Comparison of ENCODE assay signal across 16 cellular contexts in genomic region chr1:2060082-2060481, GRCh38. TPM values are rescaled to one million over a fixed set of nuclear protein-coding genes. Genes with fewer than 3 reads are reported as not detected.
DNase-seq lines count a peak whose midpoint lies in the region; ATAC-seq and TF ChIP-seq lines count a peak whose summit lies in the region.
"Had no signal": no experiment of that assay in that cellular context is flagged by ENCODE, and none has a peak within 500 bp of the region (broad histone marks: within the 10 kb centered on the region; RNA-seq: fewer than 3 reads in every experiment).

No MANE protein-coding gene starts in this region.

- intact Hi-C loops in Right ventricle myocardium inferior (cut with DNase I) (no loop called here), left ventricle myocardium inferior (cut with micrococcal nuclease) (no loop called here), upper lobe of right lung (cut with DNase I) (no loop called here)

- H3K4me3 ChIP-seq in left ventricle myocardium inferior (no peak overlapping the region), lung (no peak overlapping the region), upper lobe of right lung (no peak overlapping the region), GM23338 (no peak overlapping the region)

- WGBS in lung, 2 donors, result 81 to 84% methylated on average over 14 to 15 of the region's 15 CpGs

- no peaks in the 10 kb centered on the region; the same call in 1 of the 2 replicates for H4K20me1 ChIP-seq in GM23338 (replicated peaks; ENCODE audit: insufficient read depth)

- H3K27me3 ChIP-seq in left ventricle myocardium inferior (ENCODE audit: low read depth) (no peaks in the 10 kb centered on the region), lung (ENCODE audit: control insufficient read depth, insufficient read depth) (no peaks in the 10 kb centered on the region), upper lobe of right lung (no peaks in the 10 kb centered on the region), GM23338 (ENCODE audit: insufficient read depth) (no peaks in the 10 kb centered on the region)

- H3K4me1 Mint-ChIP-seq in GM23338, result no peaks in the 10 kb centered on the region
- no peaks in the 10 kb centered on the region for H3K4me1 Mint-ChIP-seq in activated CD8-positive, alpha-beta T cell treated with anti-CD3 and anti-CD28 coated beads, Interleukin-2, amount 10 ng/mL, durations not matched to agents 7 days and 5 days (ENCODE audit: low read depth)

- H3F3A ChIP-seq in GM23338 (replicated peaks; ENCODE audit: low read depth), result no peaks in the 10 kb centered on the region

- no peak overlapping the region for H3K4me3 Mint-ChIP-seq in GM23338
- H3K4me3 Mint-ChIP-seq in activated CD8-positive, alpha-beta T cell treated with anti-CD3 and anti-CD28 coated beads, Interleukin-2, amount 10 ng/mL, durations not matched to agents 7 days and 5 days, result no peak overlapping the region
- H3K4me3 Mint-ChIP-seq: CD4-positive, alpha-beta T cell; IgD-negative memory B cell had no signal

- H3K9me3 Mint-ChIP-seq in GM23338, result no peaks in the 10 kb centered on the region; the same call in 2 of the 3 replicates
- H3K9me3 Mint-ChIP-seq in activated CD8-positive, alpha-beta T cell treated with anti-CD3 and anti-CD28 coated beads, Interleukin-2, amount 10 ng/mL, durations not matched to agents 7 days and 5 days (ENCODE audit: insufficient read depth), result no peaks in the 10 kb centered on the region
- H3K9me3 Mint-ChIP-seq: CD4-positive, alpha-beta T cell; IgD-negative memory B cell had no signal

- TF ChIP-seq CTCF in left ventricle myocardium inferior (IDR thresholded peaks at IDR 0.05; ENCODE audit: borderline replicate concordance) (no peak), lung (IDR thresholded peaks at IDR 0.05; ENCODE audit: control extremely low read depth, extremely low read depth) (no peak), upper lobe of right lung (IDR thresholded peaks at IDR 0.05) (no peak), GM23338 (conservative IDR thresholded peaks at IDR 0.05; ENCODE audit: low read depth in 2 of 2) (no peak)

- ATAC-seq in Right ventricle myocardium inferior, result no peak
- peak; percentile 59 for ATAC-seq in lung (ENCODE audit: insufficient read depth, low FRiP score)
- peak; percentile 70 for ATAC-seq in upper lobe of right lung
- no peak for ATAC-seq in GM23338
- no peak for ATAC-seq in activated CD8-positive, alpha-beta T cell treated with anti-CD3 and anti-CD28 coated beads, Interleukin-2, amount 10 ng/mL, durations not matched to agents 7 days and 5 days
- ATAC-seq: HCT116 had no signal

- no peaks in the 10 kb centered on the region for H3K4me1 ChIP-seq in left ventricle myocardium inferior
- peaks cover 0 to 2% of the 10 kb centered on the region in 2 donors for H3K4me1 ChIP-seq in lung (ENCODE audit: control insufficient read depth in 2 of 2, insufficient read depth in 2 of 2, low read length in 2 of 2)
- no peaks in the 10 kb centered on the region for H3K4me1 ChIP-seq in upper lobe of right lung
- no peaks in the 10 kb centered on the region for H3K4me1 ChIP-seq in GM23338 (ENCODE audit: insufficient read depth)

- POLR2A ChIA-PET in activated CD8-positive, alpha-beta T cell treated with anti-CD3 and anti-CD28 coated beads, Interleukin-2, amount 10 ng/mL, durations not matched to agents 7 days and 5 days (lab: Charles Lee), result no interaction called here

- peaks cover 52% of the 10 kb centered on the region for H3K36me3 Mint-ChIP-seq in GM23338 (ENCODE audit: low read depth)
- no peaks in the 10 kb centered on the region for H3K36me3 Mint-ChIP-seq in activated CD8-positive, alpha-beta T cell treated with anti-CD3 and anti-CD28 coated beads, Interleukin-2, amount 10 ng/mL, durations not matched to agents 7 days and 5 days (ENCODE audit: low read depth)

- peaks cover 18% of the 10 kb centered on the region for H3K79me2 ChIP-seq in GM23338 (replicated peaks; ENCODE audit: insufficient read depth)

- no peaks in the 10 kb centered on the region for H3K9me2 ChIP-seq in GM23338 (ENCODE audit: insufficient read depth)

- H3K4me2 ChIP-seq in GM23338, result no peak overlapping the region

- H2AFZ ChIP-seq in GM23338, result no peak overlapping the region

- H3K9me3 ChIP-seq in left ventricle myocardium inferior (replicated peaks), result peaks cover 14% of the 10 kb centered on the region
- peaks cover 0 to 2% of the 10 kb centered on the region in 2 donors for H3K9me3 ChIP-seq in lung (ENCODE audit: control insufficient read depth in 2 of 2, insufficient read depth in 1 of 2, low read length in 1 of 2)
- no peaks in the 10 kb centered on the region for H3K9me3 ChIP-seq in upper lobe of right lung

- H3K27ac Mint-ChIP-seq in GM23338, result no peak overlapping the region
- no peak overlapping the region for H3K27ac Mint-ChIP-seq in activated CD8-positive, alpha-beta T cell treated with anti-CD3 and anti-CD28 coated beads, Interleukin-2, amount 10 ng/mL, durations not matched to agents 7 days and 5 days
- H3K27ac Mint-ChIP-seq: CD4-positive, alpha-beta T cell; IgD-negative memory B cell had no signal

- DNase-seq in Right ventricle myocardium inferior (ENCODE audit: missing footprints), result peak; percentile 53
- no peak for DNase-seq in left ventricle myocardium inferior
- DNase-seq in cerebellar cortex (ENCODE audit: low spot score), result peak; percentile 41
- peak; percentile 66 for DNase-seq in lung (ENCODE audit: low spot score)
- peak; percentile 82 for DNase-seq in upper lobe of right lung
- DNase-seq in C1 segment of cervical spinal cord (lab: John Stamatoyannopoulos, UW), result no peak
- no peak for DNase-seq in GM23338 (ENCODE audit: low spot score)
- no peak for DNase-seq in activated CD8-positive, alpha-beta T cell treated with anti-CD3 and anti-CD28 coated beads, Interleukin-2, amount 10 ng/mL, durations not matched to agents 7 days and 5 days
- DNase-seq: Calu3; CD4-positive, alpha-beta T cell; DMS79 had no signal

- H3K27ac ChIP-seq in left ventricle myocardium inferior (replicated peaks), result no peak overlapping the region
- peak overlapping the region in 1 of 2 donors; percentile 90 for H3K27ac ChIP-seq in lung (ENCODE audit: low read depth in 1 of 2, low read length in 1 of 2)
- peak overlapping the region; percentile 82 for H3K27ac ChIP-seq in upper lobe of right lung
- H3K27ac ChIP-seq in GM23338 (ENCODE audit: low read depth), result no peak overlapping the region
- H3K27ac ChIP-seq: 22Rv1 had no signal

- peaks cover 5% of the 10 kb centered on the region for H3K27me3 Mint-ChIP-seq in GM23338 (ENCODE audit: insufficient read depth, low read depth, poor library complexity)
- H3K27me3 Mint-ChIP-seq in activated CD8-positive, alpha-beta T cell treated with anti-CD3 and anti-CD28 coated beads, Interleukin-2, amount 10 ng/mL, durations not matched to agents 7 days and 5 days (ENCODE audit: low read depth), result no peaks in the 10 kb centered on the region
- H3K27me3 Mint-ChIP-seq: CD4-positive, alpha-beta T cell; IgD-negative memory B cell had no signal

- H3K36me3 ChIP-seq in left ventricle myocardium inferior (no peaks in the 10 kb centered on the region), lung (ENCODE audit: control insufficient read depth in 2 of 2, insufficient read depth in 2 of 2, low read length in 2 of 2) (peaks cover 0 to 5% of the 10 kb centered on the region in 2 donors), upper lobe of right lung (peaks cover 19% of the 10 kb centered on the region), GM23338 (ENCODE audit: insufficient read depth) (peaks cover 9% of the 10 kb centered on the region)

- CTCF ChIA-PET in activated CD8-positive, alpha-beta T cell treated with anti-CD3 and anti-CD28 coated beads, Interleukin-2, amount 10 ng/mL, durations not matched to agents 7 days and 5 days (lab: Charles Lee), result no interaction called here

TF ChIP-seq in GM23338, 12 proteins besides CTCF, POLR2A, EP300 and RAD21 (continues in another document):
- TF ChIP-seq EZH2phosphoT487 (IDR thresholded peaks at IDR 0.05; ENCODE audit: unreplicated experiment) (no peak), ZNF331 (CRISPR knock-in tag; IDR thresholded peaks at IDR 0.05; ENCODE audit: low read depth) (no peak)

RNA-seq across cellular contexts. Expression of gene PRKCZ, which starts 9.9 kb away (rescaled TPM):
- 16.4 TPM for total RNA-seq in Right ventricle myocardium inferior
- 19.1 TPM for total RNA-seq in left ventricle myocardium inferior
- total RNA-seq in lung, result 100 to 1,000 TPM; 100 to 149 TPM
- 100 to 1,000 TPM in 1 of 2 donors, 10 to 100 TPM in 1; 55.2 to 133 TPM for polyA plus RNA-seq in lung
- 121 TPM for total RNA-seq in upper lobe of right lung
- total RNA-seq in GM23338 (2014; rRNA removed; shearing (Covaris generic)), result 36.9 and 42.3 TPM in 2 replicates
- 22.5 and 26.2 TPM in 2 replicates for polyA plus RNA-seq in GM23338 (2016; fragmentation: Nextera tagmentation; extraction: Ambion mirVana)
- 10 to 100 TPM; 11.4 to 12.9 TPM for total RNA-seq in activated CD8-positive, alpha-beta T cell treated with anti-CD3 and anti-CD28 coated beads, Interleukin-2, amount 10 ng/mL, durations not matched to agents 7 days and 5 days

RNA-seq across cellular contexts. Expression of gene GABRD, which starts 40.9 kb away (rescaled TPM):
- total RNA-seq in Right ventricle myocardium inferior (0.49 TPM), left ventricle myocardium inferior (0.41 TPM), lung (1 to 10 TPM in 1 of 2 donors, under 1 TPM in 1; 0.74 to 6.8 TPM), upper lobe of right lung (2.9 TPM)
- polyA plus RNA-seq in lung (1 to 10 TPM in 1 of 2 donors, under 1 TPM in 1; 0.41 to 2.9 TPM), GM23338 (2016; fragmentation: Nextera tagmentation; extraction: Ambion mirVana) (1.7 and 2.1 TPM in 2 replicates)
- 2.8 and 5.1 TPM in 2 replicates for total RNA-seq in GM23338 (2014; rRNA removed; shearing (Covaris generic))
- not detected for total RNA-seq in activated CD8-positive, alpha-beta T cell treated with anti-CD3 and anti-CD28 coated beads, Interleukin-2, amount 10 ng/mL, durations not matched to agents 7 days and 5 days
- total RNA-seq: A673, Calu3 had no signal
- polyA plus RNA-seq: BJ, IgD-negative memory B cell had no signal

RNA-seq across cellular contexts. Expression of gene CFAP74, which starts 56.5 kb away (rescaled TPM):
- not detected for total RNA-seq in Right ventricle myocardium inferior
- not detected for total RNA-seq in left ventricle myocardium inferior
- total RNA-seq in lung, result 10 to 100 TPM in 1 of 2 donors, 1 to 10 TPM in 1; 7.3 to 20.8 TPM
- polyA plus RNA-seq in lung, result 1 to 10 TPM; 3.1 to 3.2 TPM
- total RNA-seq in upper lobe of right lung, result 0.35 TPM
- total RNA-seq in GM23338 (2014; rRNA removed; shearing (Covaris generic)), result 0.16 TPM in 1 of 2 replicates, not detected in the other
- polyA plus RNA-seq in GM23338 (2016; fragmentation: Nextera tagmentation; extraction: Ambion mirVana), result 0.21 and 0.24 TPM in 2 replicates
- not detected for total RNA-seq in activated CD8-positive, alpha-beta T cell treated with anti-CD3 and anti-CD28 coated beads, Interleukin-2, amount 10 ng/mL, durations not matched to agents 7 days and 5 days
- total RNA-seq: A673; Calu3; CD4-positive, alpha-beta T cell had no signal
- polyA plus RNA-seq: BJ, IgD-negative memory B cell had no signal

Comparison
In these comparisons a context has a peak if more than half of its experiments do, and no peak if none do; other contexts are left out.
1. DNase-seq: peak in Right ventricle myocardium inferior (single experiment), cerebellar cortex (single experiment), lung (single experiment) and upper lobe of right lung (single experiment); none in left ventricle myocardium inferior (single experiment), C1 segment of cervical spinal cord (0 of 14), GM23338 (single experiment) and activated CD8-positive, alpha-beta T cell treated with anti-CD3 and anti-CD28 coated beads, Interleukin-2, amount 10 ng/mL, durations not matched to agents 7 days and 5 days (single experiment).
2. ATAC-seq: peak in lung (single experiment) and upper lobe of right lung (single experiment); none in Right ventricle myocardium inferior (single experiment), GM23338 (single experiment) and activated CD8-positive, alpha-beta T cell treated with anti-CD3 and anti-CD28 coated beads, Interleukin-2, amount 10 ng/mL, durations not matched to agents 7 days and 5 days (single experiment).